23 cellular contexts compared by ENCODE assay signal in the genomic region with DNA sequence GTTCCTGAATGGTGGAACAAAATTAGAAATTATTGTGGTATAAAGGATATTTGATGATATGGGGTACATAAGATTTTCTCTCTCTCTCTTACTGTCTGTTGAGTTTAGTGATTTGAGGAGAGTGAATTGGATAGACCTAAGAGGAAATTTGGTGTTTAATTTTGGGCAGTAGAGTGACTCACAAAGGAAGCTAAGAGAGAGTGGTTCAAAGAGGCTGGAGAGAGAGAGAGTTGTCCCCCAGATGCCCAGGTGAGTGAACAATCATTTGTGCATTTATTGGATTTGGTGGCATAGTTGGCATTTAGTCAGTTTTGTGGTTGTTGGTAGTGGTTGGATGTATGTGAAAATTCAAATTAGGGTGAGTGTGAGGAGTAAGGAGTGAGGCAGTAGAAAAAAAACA.
"Had no signal": no experiment of that assay in that cellular context is flagged by ENCODE, and none has a peak within 500 bp of the region (broad histone marks: within the 10 kb centered on the region; RNA-seq: fewer than 3 reads in every experiment).

No MANE protein-coding gene starts in this region.

- H3K27ac Mint-ChIP-seq: endodermal cell had no signal

- H3K9me3 ChIP-seq: colonic mucosa, right atrium auricular region, sigmoid colon, tibial artery, upper lobe of left lung, uterus had no signal

- H3K4me3 Mint-ChIP-seq: endodermal cell, naive B cell, neural crest cell had no signal

- DNase-seq: colonic mucosa; dermis blood vessel endothelial cell; effector CD4-positive, alpha-beta T cell; endodermal cell; erythroblast; foreskin melanocyte; head of caudate nucleus; left colon; left ventricle myocardium superior; mesendoderm; naive B cell; sigmoid colon; stimulated activated CD4-positive, alpha-beta T cell treated with anti-CD3 and anti-CD28 coated beads, Interleukin-2, amount 100 ng/mL, for 24 hours; stimulated activated CD4-positive, alpha-beta T cell treated with anti-CD3 and anti-CD28 coated beads, Interleukin-4, amount 100 ng/mL, for 4 hours; stimulated activated naive CD4-positive, alpha-beta T cell; tibial artery; upper lobe of left lung; uterus had no signal

- H3K36me3 ChIP-seq: colonic mucosa, right atrium auricular region, sigmoid colon, uterus had no signal

- H3K4me3 ChIP-seq: colonic mucosa, hepatocyte, lung, right atrium auricular region, sigmoid colon, skin epidermis, tibial artery, upper lobe of left lung, uterus had no signal

- H3K9me3 Mint-ChIP-seq: endodermal cell, naive B cell, neural crest cell had no signal

- H2AFZ ChIP-seq: hepatocyte had no signal

- H3K27me3 ChIP-seq: colonic mucosa, hepatocyte, right atrium auricular region, sigmoid colon, tibial artery, upper lobe of left lung, uterus had no signal

- H3K27ac ChIP-seq: colonic mucosa, hepatocyte, right atrium auricular region, sigmoid colon, skin epidermis, tibial artery, upper lobe of left lung, uterus had no signal

- H3K4me2 ChIP-seq: hepatocyte had no signal

- H3K4me1 ChIP-seq: colonic mucosa, right atrium auricular region, tibial artery, uterus had no signal

- ATAC-seq: left colon, left ventricle myocardium superior had no signal

- H3K27me3 Mint-ChIP-seq: naive B cell had no signal

- H3K36me3 Mint-ChIP-seq: naive B cell had no signal
